Comparison of ENCODE assay signal across 1 cellular context in genomic region chr9:33044162-33044673, GRCh38.
TF ChIP-seq lines count a peak whose summit lies in the region.

No MANE protein-coding gene starts in this region.

TF ChIP-seq in HepG2, 621 proteins besides CTCF, POLR2A, EP300 and RAD21:
- TF ChIP-seq AGO1 (IDR thresholded peaks at IDR 0.05; ENCODE audit: low read depth, low read length, poor library complexity, severe bottlenecking) (peak; percentile 59), ZNF263 (CRISPR knock-in tag; IDR thresholded peaks at IDR 0.05) (no peak), RBM22 (optimal IDR thresholded peaks at IDR 0.05; ENCODE audit: low read length) (peak; percentile 6), CREB1 (IDR thresholded peaks at IDR 0.05) (peak; percentile 78), CREB1 (CRISPR knock-in tag; IDR thresholded peaks at IDR 0.05) (no peak; the same call in 1 of the 2 replicates), ARID2 (CRISPR knock-in tag; IDR thresholded peaks at IDR 0.05; ENCODE audit: borderline replicate concordance) (no peak), POLR2G (IDR thresholded peaks at IDR 0.05; ENCODE audit: low read depth, low read length) (0 out of 2 replicates have a peak, but pooled peaks have one; percentile 19), AGO2 (optimal IDR thresholded peaks at IDR 0.05; ENCODE audit: low read depth, low read length) (peak; percentile 98), RBFOX2 (IDR thresholded peaks at IDR 0.05; ENCODE audit: low read depth, low read length) (peak; percentile 59), HNRNPLL (IDR thresholded peaks at IDR 0.05; ENCODE audit: low read depth, low read length, poor library complexity, severe bottlenecking) (peak; percentile 26), ZNF687 (CRISPR knock-in tag; IDR thresholded peaks at IDR 0.05) (peak; percentile 37)
